Comparison of ENCODE assay signal across 9 cellular contexts in the genomic region with DNA sequence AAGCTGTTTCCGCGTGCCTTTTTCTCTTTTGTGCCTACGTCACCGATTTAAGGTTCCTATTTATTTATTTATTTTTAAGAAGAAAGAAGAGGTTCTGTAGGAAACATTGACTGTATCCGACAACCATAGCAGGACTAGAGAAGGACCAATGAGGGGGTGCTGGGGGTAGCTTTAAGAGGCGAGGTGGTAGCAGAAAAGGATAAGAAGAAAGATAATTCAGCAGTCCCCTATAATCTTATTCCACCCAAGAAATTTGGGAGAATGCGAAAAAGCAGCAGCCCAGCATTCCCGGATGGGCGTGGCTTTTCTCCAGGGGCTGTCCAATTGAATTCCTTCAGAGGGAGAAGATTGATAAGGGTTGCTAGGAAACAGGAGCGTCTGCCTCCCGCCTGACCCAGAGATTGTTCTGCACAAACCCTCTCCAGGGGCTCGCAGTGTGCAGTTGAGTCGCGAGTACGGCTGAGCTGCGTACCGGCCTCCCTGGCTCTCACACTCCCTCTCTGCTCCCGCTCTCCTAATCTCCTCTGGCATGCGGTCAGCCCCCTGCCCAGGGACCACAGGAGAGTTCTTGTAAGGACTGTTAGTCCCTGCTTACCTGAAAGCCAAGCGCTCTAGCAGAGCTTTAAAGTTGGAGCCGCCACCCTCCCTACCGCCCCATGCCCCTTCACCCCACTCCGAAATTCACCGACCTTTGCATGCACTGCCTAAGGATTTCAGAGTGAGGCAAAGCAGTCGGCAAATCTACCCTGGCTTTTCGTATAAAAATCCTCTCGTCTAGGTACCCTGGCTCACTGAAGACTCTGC. TPM values are rescaled to one million over a fixed set of nuclear protein-coding genes. Genes with fewer than 3 reads are reported as not detected.
DNase-seq lines count a peak whose midpoint lies in the region; ATAC-seq, FAIRE-seq and TF ChIP-seq lines count a peak whose summit lies in the region.
"Had no signal": no experiment of that assay in that cellular context is flagged by ENCODE, and none has a peak within 500 bp of the region (broad histone marks: within the 10 kb centered on the region; RNA-seq: fewer than 3 reads in every experiment).

A gene (plus strand): TSS at position 432 of the 804 bp plus-strand sequence. CDS start 121,237 bp downstream, outside the sequence.

- ATAC-seq in HG03565 (IDR thresholded peaks at IDR 0.05; ENCODE audit: unreplicated experiment) (no peak), HG03025 (IDR thresholded peaks at IDR 0.05; ENCODE audit: low FRiP score, unreplicated experiment) (no peak), HG02588 (IDR thresholded peaks at IDR 0.05; ENCODE audit: unreplicated experiment) (no peak)
- ATAC-seq in activated CD8-positive, alpha-beta T cell treated with anti-CD3 and anti-CD28 coated beads, Interleukin-2, amount 10 ng/mL, durations not matched to agents 7 days and 5 days, result no peak

- POLR2A ChIA-PET in activated CD8-positive, alpha-beta T cell treated with anti-CD3 and anti-CD28 coated beads, Interleukin-2, amount 10 ng/mL, durations not matched to agents 7 days and 5 days (lab: Charles Lee), result no interaction called here

- no peak within 1 kb of the TSS for H3K27ac Mint-ChIP-seq in neural crest cell (ENCODE audit: unreplicated experiment)
- no peak within 1 kb of the TSS for H3K27ac Mint-ChIP-seq in activated CD8-positive, alpha-beta T cell treated with anti-CD3 and anti-CD28 coated beads, Interleukin-2, amount 10 ng/mL, durations not matched to agents 7 days and 5 days

- peak within 1 kb of the TSS; percentile 15 for H3K4me3 ChIP-seq in BE2C (ENCODE audit: low read depth, low read length)
- H3K4me3 ChIP-seq: BLaER1 had no signal

- H3K4me3 Mint-ChIP-seq in neural crest cell, result peak within 1 kb of the TSS; percentile 95
- H3K4me3 Mint-ChIP-seq in activated CD8-positive, alpha-beta T cell treated with anti-CD3 and anti-CD28 coated beads, Interleukin-2, amount 10 ng/mL, durations not matched to agents 7 days and 5 days, result no peak within 1 kb of the TSS

- TF ChIP-seq CTCF in BE2C (IDR thresholded peaks at IDR 0.05; ENCODE audit: low read depth, low read length) (no peak), neural crest cell (conservative IDR thresholded peaks at IDR 0.05) (no peak)

- peaks cover 24% of the 10 kb centered on the region for H3K27me3 ChIP-seq in BE2C
- H3K27me3 ChIP-seq: BLaER1 had no signal

- CTCF ChIA-PET in activated CD8-positive, alpha-beta T cell treated with anti-CD3 and anti-CD28 coated beads, Interleukin-2, amount 10 ng/mL, durations not matched to agents 7 days and 5 days (lab: Charles Lee), result no interaction called here

- H3K4me1 Mint-ChIP-seq in neural crest cell, result peaks cover 14% of the 10 kb centered on the region
- no peaks in the 10 kb centered on the region for H3K4me1 Mint-ChIP-seq in activated CD8-positive, alpha-beta T cell treated with anti-CD3 and anti-CD28 coated beads, Interleukin-2, amount 10 ng/mL, durations not matched to agents 7 days and 5 days (ENCODE audit: low read depth)

- no peaks in the 10 kb centered on the region for H3K9me3 ChIP-seq in BE2C

- peak; percentile 42 for DNase-seq in BE2C
- DNase-seq in NCI-H524 (lab: John Stamatoyannopoulos, UW), result peak; percentile 69 to 85
- peak; percentile 66 to 71 for DNase-seq in frontal cortex (ENCODE audit: low spot score in 2 of 2)
- DNase-seq in neural crest cell (ENCODE audit: low read depth, low spot score), result peak; percentile 57
- DNase-seq in activated CD8-positive, alpha-beta T cell treated with anti-CD3 and anti-CD28 coated beads, Interleukin-2, amount 10 ng/mL, durations not matched to agents 7 days and 5 days, result no peak

- H3K36me3 Mint-ChIP-seq in neural crest cell (ENCODE audit: low read depth), result no peaks in the 10 kb centered on the region
- no peaks in the 10 kb centered on the region for H3K36me3 Mint-ChIP-seq in activated CD8-positive, alpha-beta T cell treated with anti-CD3 and anti-CD28 coated beads, Interleukin-2, amount 10 ng/mL, durations not matched to agents 7 days and 5 days (ENCODE audit: low read depth)

- peaks cover 49% of the 10 kb centered on the region for H3K27me3 Mint-ChIP-seq in neural crest cell (ENCODE audit: low read depth)
- peaks cover 22% of the 10 kb centered on the region for H3K27me3 Mint-ChIP-seq in activated CD8-positive, alpha-beta T cell treated with anti-CD3 and anti-CD28 coated beads, Interleukin-2, amount 10 ng/mL, durations not matched to agents 7 days and 5 days (ENCODE audit: low read depth)

- H3K4me1 ChIP-seq in BE2C, result no peaks in the 10 kb centered on the region
- H3K4me1 ChIP-seq: BLaER1 had no signal

- no peak for FAIRE-seq in frontal cortex (lab: Jason Lieb, UNC)

- H3K9me3 Mint-ChIP-seq in neural crest cell, result no peaks in the 10 kb centered on the region
- H3K9me3 Mint-ChIP-seq in activated CD8-positive, alpha-beta T cell treated with anti-CD3 and anti-CD28 coated beads, Interleukin-2, amount 10 ng/mL, durations not matched to agents 7 days and 5 days (ENCODE audit: insufficient read depth), result no peaks in the 10 kb centered on the region

- no peaks in the 10 kb centered on the region for H3K36me3 ChIP-seq in BE2C
- H3K36me3 ChIP-seq: BLaER1 had no signal

RNA-seq across cellular contexts. Expression of the gene that starts here (rescaled TPM):
- polyA plus RNA-seq in BE2C (2012; ENCODE audit: insufficient read depth, insufficient read length, low read depth), result not detected
- 155 TPM for total RNA-seq in frontal cortex
- 2.9 and 3.4 TPM in 2 replicates for total RNA-seq in neural crest cell
- total RNA-seq in activated CD8-positive, alpha-beta T cell treated with anti-CD3 and anti-CD28 coated beads, Interleukin-2, amount 10 ng/mL, durations not matched to agents 7 days and 5 days, result not detected

Comparison
In these comparisons a context has a peak if more than half of its experiments do, and no peak if none do; other contexts are left out.
1. RNA of the gene that starts here (total RNA-seq): 155 TPM in frontal cortex (single experiment); 2.9 to 3.4 TPM in neural crest cell and not detected in activated CD8-positive, alpha-beta T cell treated with anti-CD3 and anti-CD28 coated beads, Interleukin-2, amount 10 ng/mL, durations not matched to agents 7 days and 5 days; every median in the first group is over 10 times any median in the second.